Comparison of ENCODE assay signal across 8 cellular contexts in the genomic region with DNA sequence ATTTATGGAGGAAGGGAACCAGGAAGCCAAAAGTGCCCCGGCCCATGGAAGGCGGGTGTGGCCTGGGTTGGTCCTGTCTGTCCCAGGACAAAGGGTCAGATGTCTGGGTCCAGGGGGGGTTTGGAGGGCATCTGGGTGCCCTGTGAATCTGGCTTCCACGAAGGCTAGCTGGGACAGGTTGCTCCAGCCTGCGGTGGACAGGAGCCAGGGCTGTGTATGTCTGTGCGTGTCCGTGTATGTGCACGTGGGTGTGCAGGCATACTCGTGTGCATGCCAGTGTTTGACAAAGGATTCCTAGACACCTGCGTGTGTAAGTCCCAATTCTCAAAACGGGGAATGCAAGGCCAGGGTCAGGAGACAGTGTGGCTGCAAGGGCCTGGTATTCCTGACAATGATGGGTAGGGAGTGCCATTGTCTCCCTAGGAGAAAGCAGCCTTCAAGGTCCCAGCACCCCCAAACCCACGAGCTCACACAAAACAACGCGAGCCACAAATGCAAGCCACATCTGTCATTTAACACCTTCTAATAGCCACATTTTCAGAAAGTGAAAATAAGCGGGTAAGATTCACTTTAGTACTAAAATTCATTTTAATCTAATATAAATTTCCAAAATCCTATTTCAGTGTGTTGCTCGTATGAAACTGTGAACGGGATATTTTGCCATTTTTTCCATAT.
DNase-seq lines count a peak whose midpoint lies in the region; ATAC-seq and TF ChIP-seq lines count a peak whose summit lies in the region.

No MANE protein-coding gene starts in this region.

- H3K27ac ChIP-seq in angular gyrus (ENCODE audit: low read depth, low read length) (peak overlapping the region; percentile 99), thyroid gland (peak overlapping the region; percentile 97 to 99 (median 99)), smooth muscle cell (ENCODE audit: low read depth) (no peak overlapping the region)

- WGBS in thyroid gland, 2 donors, result 64 to 71% methylated on average over 16 of the region's 16 CpGs
- WGBS in smooth muscle cell (ENCODE audit: low lambda C conversion rate), result 89% methylated on average over 16 of the region's 16 CpGs

- H3K9me3 ChIP-seq in thyroid gland (no peaks in the 10 kb centered on the region), smooth muscle cell (replicated peaks; ENCODE audit: low read depth) (no peaks in the 10 kb centered on the region)

- TF ChIP-seq POLR2A in thyroid gland (IDR thresholded peaks at IDR 0.05), result no peak

- H3F3A ChIP-seq in smooth muscle cell (ENCODE audit: low read depth), result no peaks in the 10 kb centered on the region

- H2AFZ ChIP-seq in smooth muscle cell (ENCODE audit: low read depth), result no peak overlapping the region

- intact Hi-C loops in left colon (cut with DNase I, micrococcal nuclease) (loop anchor here in 1 of 2 donors (2.0 kb wide), 1 partner anchor 19 kb away; no protein-coding TSS in a partner anchor), thyroid gland (cut with DNase I) (no loop called here)

- H3K27me3 ChIP-seq in thyroid gland, result no peaks in the 10 kb centered on the region
- H3K27me3 ChIP-seq in smooth muscle cell (ENCODE audit: low read depth), result peaks cover 9% of the 10 kb centered on the region

- no peaks in the 10 kb centered on the region for H3K36me3 Mint-ChIP-seq in T-helper 1 cell treated with Interleukin-12 subunit alpha and Interleukin-12 subunit beta and Interleukin-4 antibody, amounts not matched to agents 30 μg/mL and 1 μg/mL, for 36 hours (ENCODE audit: low read depth)

- H3K27me3 Mint-ChIP-seq in T-helper 1 cell treated with Interleukin-12 subunit alpha and Interleukin-12 subunit beta and Interleukin-4 antibody, amounts not matched to agents 30 μg/mL and 1 μg/mL, for 36 hours (ENCODE audit: low read depth), result no peaks in the 10 kb centered on the region

- peak overlapping the region in 1 of 3 donors; percentile 65 for H3K4me3 ChIP-seq in thyroid gland (replicated peaks in 1 of 3)
- H3K4me3 ChIP-seq in smooth muscle cell, result no peak overlapping the region

- H3K4me3 Mint-ChIP-seq in T-helper 1 cell treated with Interleukin-12 subunit alpha and Interleukin-12 subunit beta and Interleukin-4 antibody, amounts not matched to agents 30 μg/mL and 1 μg/mL, for 36 hours, result peak overlapping the region; percentile 80

- peaks cover 28% of the 10 kb centered on the region for H3K4me1 Mint-ChIP-seq in T-helper 1 cell treated with Interleukin-12 subunit alpha and Interleukin-12 subunit beta and Interleukin-4 antibody, amounts not matched to agents 30 μg/mL and 1 μg/mL, for 36 hours (ENCODE audit: low read depth)

- H3K4me1 ChIP-seq in thyroid gland (peaks cover 52 to 79% of the 10 kb centered on the region in 2 donors), smooth muscle cell (ENCODE audit: low read depth) (no peaks in the 10 kb centered on the region)

- in situ Hi-C loops in ACHN (cut with HindIII; ENCODE audit: low pct_ligation_motif_present, low pct_unique_long_range_greater_than_20kb, low sequenced_read_pairs), result no loop called here

- TF ChIP-seq CTCF in thyroid gland (IDR thresholded peaks at IDR 0.05), result no peak
- TF ChIP-seq CTCF in smooth muscle cell (IDR thresholded peaks at IDR 0.05; ENCODE audit: borderline replicate concordance, insufficient read depth, poor library complexity, severe bottlenecking), result no peak

- no peak for DNase-seq in T-helper 1 cell
- DNase-seq in left colon, result peak; percentile 75 to 85
- DNase-seq in thyroid gland, result no peak
- DNase-seq in smooth muscle cell (lab: John Stamatoyannopoulos, UW; ENCODE audit: unreplicated experiment), result no peak
- no peak for DNase-seq in ACHN

- no peak overlapping the region for H3K9ac ChIP-seq in smooth muscle cell (ENCODE audit: low read depth)

- H3K79me2 ChIP-seq in smooth muscle cell (ENCODE audit: low read depth), result no peaks in the 10 kb centered on the region

- H3K9me3 Mint-ChIP-seq in T-helper 1 cell treated with Interleukin-12 subunit alpha and Interleukin-12 subunit beta and Interleukin-4 antibody, amounts not matched to agents 30 μg/mL and 1 μg/mL, for 36 hours, result no peaks in the 10 kb centered on the region

- no peak overlapping the region for H3K4me2 ChIP-seq in smooth muscle cell

- ATAC-seq in left colon (peak; percentile 42), GM19395 (IDR thresholded peaks at IDR 0.05; ENCODE audit: unreplicated experiment) (no peak)

- H3K36me3 ChIP-seq in thyroid gland (no peaks in the 10 kb centered on the region), smooth muscle cell (ENCODE audit: low read depth) (no peaks in the 10 kb centered on the region)

- H4K20me1 ChIP-seq in smooth muscle cell (ENCODE audit: low read depth), result no peaks in the 10 kb centered on the region

- peak overlapping the region; percentile 83 for H3K27ac Mint-ChIP-seq in T-helper 1 cell treated with Interleukin-12 subunit alpha and Interleukin-12 subunit beta and Interleukin-4 antibody, amounts not matched to agents 30 μg/mL and 1 μg/mL, for 36 hours

Comparison
In these comparisons a context has a peak if more than half of its experiments do, and no peak if none do; other contexts are left out.
1. DNase-seq: peak in left colon (2 of 2); none in T-helper 1 cell (0 of 5), thyroid gland (0 of 2), smooth muscle cell (single experiment) and ACHN (single experiment).